Comparison of ENCODE assay signal across 29 cellular contexts in the genomic region with DNA sequence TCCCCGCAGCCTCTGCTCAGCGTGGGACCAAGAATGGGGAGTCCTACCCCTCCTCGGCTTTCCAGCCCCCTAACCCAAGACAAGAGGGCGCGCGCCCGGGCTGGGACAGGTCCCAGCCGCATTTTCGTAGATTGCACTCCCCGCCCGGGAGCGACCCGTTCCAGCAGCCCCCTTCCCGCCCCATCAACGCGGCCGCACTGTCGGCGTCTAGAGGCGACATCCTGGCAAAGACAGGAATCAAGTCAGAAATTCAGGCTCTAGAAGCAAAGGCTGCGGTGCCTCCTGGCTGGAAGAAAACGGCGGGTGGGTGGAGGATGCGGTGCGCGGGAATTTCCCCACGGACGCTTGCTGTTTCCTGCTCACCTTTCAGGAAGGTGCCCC. TPM values are rescaled to one million over a fixed set of nuclear protein-coding genes. Genes with fewer than 3 reads are reported as not detected.
A peak's percentile ranks its signal among the peaks of the same experiment; 100 is the strongest.
DNase-seq lines count a peak whose midpoint lies in the region; ATAC-seq and TF ChIP-seq lines count a peak whose summit lies in the region.
"Had no signal": no experiment of that assay in that cellular context is flagged by ENCODE, and none has a peak within 500 bp of the region (broad histone marks: within the 10 kb centered on the region; RNA-seq: fewer than 3 reads in every experiment).

No MANE protein-coding gene starts in this region.

- no peak overlapping the region for H4K5ac ChIP-seq in mesendoderm (ENCODE audit: low read length)

- no peak overlapping the region for H3K27ac ChIP-seq in CD8-positive, alpha-beta T cell (ENCODE audit: low read depth, low read length)
- H3K27ac ChIP-seq in GM23338 (ENCODE audit: low read depth), result no peak overlapping the region
- H3K27ac ChIP-seq in mesendoderm (ENCODE audit: low read depth, low read length), result no peak overlapping the region
- no peak overlapping the region for H3K27ac ChIP-seq in ovary
- H3K27ac ChIP-seq: foreskin keratinocyte had no signal

- no peaks in the 10 kb centered on the region for H3K4me1 ChIP-seq in CD8-positive, alpha-beta T cell (ENCODE audit: insufficient read depth, low read length)
- no peaks in the 10 kb centered on the region; the same call in 1 of the 2 replicates for H3K4me1 ChIP-seq in GM23338 (ENCODE audit: insufficient read depth)
- H3K4me1 ChIP-seq in mesendoderm (ENCODE audit: control insufficient read depth, low read depth, low read length), result no peaks in the 10 kb centered on the region
- no peaks in the 10 kb centered on the region for H3K4me1 ChIP-seq in ovary (ENCODE audit: insufficient read depth)
- H3K4me1 ChIP-seq: foreskin keratinocyte had no signal

- H3K23ac ChIP-seq in mesendoderm (ENCODE audit: low read length), result no peak overlapping the region

- H3K79me1 ChIP-seq in mesendoderm (ENCODE audit: low read length), result no peaks in the 10 kb centered on the region

- no peak overlapping the region for H3K4me3 ChIP-seq in CD8-positive, alpha-beta T cell (ENCODE audit: low read depth, low read length)
- peak overlapping the region; percentile 92 for H3K4me3 ChIP-seq in GM23338
- H3K4me3 ChIP-seq in mesendoderm (ENCODE audit: low read length), result peak overlapping the region; percentile 54
- no peak overlapping the region for H3K4me3 ChIP-seq in ovary

- H3K4me3 Mint-ChIP-seq in CD8-positive, alpha-beta T cell, result peak overlapping the region; percentile 50
- peak overlapping the region; percentile 89 for H3K4me3 Mint-ChIP-seq in GM23338
- peak overlapping the region; percentile 61 to 73 for H3K4me3 Mint-ChIP-seq in effector memory CD8-positive, alpha-beta T cell
- H3K4me3 Mint-ChIP-seq in activated CD4-positive, alpha-beta T cell treated with anti-CD3 and anti-CD28 coated beads for 36 hours, result no peak overlapping the region
- H3K4me3 Mint-ChIP-seq: dendritic cell treated with granulocyte-macrophage colony-stimulating factor and Interleukin-4, amounts not matched to agents 40 ng/mL and 50 ng/mL, for 4 days; natural killer cell treated with Interleukin-12 subunit alpha and Interleukin-12 subunit beta and Interleukin-15 and Interleukin-18, amount 100 ng/mL, for 72 hours had no signal

- no peak overlapping the region for H3K18ac ChIP-seq in mesendoderm (ENCODE audit: low read length)

- WGBS in mesendoderm (ENCODE audit: extremely low coverage, insufficient coverage, low lambda C conversion rate), result no CpG with 5 or more reads among the region's 28 CpGs
- 0 to 2% (median 0%) methylated on average over 27 to 28 of the region's 28 CpGs for WGBS in ovary, 3 donors

- H3K36me3 Mint-ChIP-seq in CD8-positive, alpha-beta T cell, result no peaks in the 10 kb centered on the region
- H3K36me3 Mint-ChIP-seq in GM23338 (ENCODE audit: low read depth), result peaks cover 13% of the 10 kb centered on the region
- no peaks in the 10 kb centered on the region for H3K36me3 Mint-ChIP-seq in effector memory CD8-positive, alpha-beta T cell (ENCODE audit: insufficient read depth)
- no peaks in the 10 kb centered on the region for H3K36me3 Mint-ChIP-seq in activated CD4-positive, alpha-beta T cell treated with anti-CD3 and anti-CD28 coated beads for 36 hours (ENCODE audit: low read depth)
- H3K36me3 Mint-ChIP-seq: natural killer cell treated with Interleukin-12 subunit alpha and Interleukin-12 subunit beta and Interleukin-15 and Interleukin-18, amount 100 ng/mL, for 72 hours had no signal

- no peak for ATAC-seq in CD8-positive, alpha-beta T cell
- ATAC-seq in GM23338, result peak; percentile 43
- ATAC-seq in effector memory CD8-positive, alpha-beta T cell (replicated peaks), result no peak
- no peak for ATAC-seq in GM21576 (IDR thresholded peaks at IDR 0.05; ENCODE audit: unreplicated experiment)
- no peak for ATAC-seq in activated CD4-positive, alpha-beta T cell treated with anti-CD3 and anti-CD28 coated beads for 36 hours
- ATAC-seq: HCT116, left colon, PC-3 had no signal

- H4K8ac ChIP-seq in mesendoderm (ENCODE audit: low read depth, low read length), result no peak overlapping the region

- peaks cover 4% of the 10 kb centered on the region for H3K9me3 Mint-ChIP-seq in CD8-positive, alpha-beta T cell
- H3K9me3 Mint-ChIP-seq in GM23338, result peaks cover 3% of the 10 kb centered on the region
- peaks cover 0 to 6% of the 10 kb centered on the region in 2 donors for H3K9me3 Mint-ChIP-seq in effector memory CD8-positive, alpha-beta T cell
- H3K9me3 Mint-ChIP-seq in activated CD4-positive, alpha-beta T cell treated with anti-CD3 and anti-CD28 coated beads for 36 hours (ENCODE audit: low read depth), result no peaks in the 10 kb centered on the region

- H3K4me2 ChIP-seq in GM23338 (peak overlapping the region; percentile 93), mesendoderm (ENCODE audit: low read length) (peak overlapping the region; percentile 71)

- no peak for TF ChIP-seq POLR2A in ovary (IDR thresholded peaks at IDR 0.05)

- no peaks in the 10 kb centered on the region for H3K36me3 ChIP-seq in CD8-positive, alpha-beta T cell (ENCODE audit: insufficient read depth, low read length)
- H3K36me3 ChIP-seq in GM23338 (ENCODE audit: insufficient read depth), result no peaks in the 10 kb centered on the region
- H3K36me3 ChIP-seq in mesendoderm (ENCODE audit: control insufficient read depth, insufficient read depth, low read length), result no peaks in the 10 kb centered on the region
- H3K36me3 ChIP-seq in ovary, result no peaks in the 10 kb centered on the region

- TF ChIP-seq EP300 in ovary (IDR thresholded peaks at IDR 0.05), result no peak

- H2AK5ac ChIP-seq in mesendoderm (ENCODE audit: low read length), result no peak overlapping the region

- CTCF ChIA-PET in CD8-positive, alpha-beta T cell (lab: Charles Lee), result no interaction called here
- CTCF ChIA-PET in activated CD4-positive, alpha-beta T cell treated with anti-CD3 and anti-CD28 coated beads for 36 hours (lab: Charles Lee), result interaction anchor here (0.8 kb wide), 1 partner anchor 133 kb away, joined by 3 read pairs; no protein-coding TSS in a partner anchor

- no peak overlapping the region for H3K4ac ChIP-seq in mesendoderm (ENCODE audit: low read depth, low read length)

- peaks cover 3% of the 10 kb centered on the region for H3K27me3 ChIP-seq in CD8-positive, alpha-beta T cell (ENCODE audit: insufficient read depth, low read length)
- peaks cover 43% of the 10 kb centered on the region for H3K27me3 ChIP-seq in GM23338 (ENCODE audit: insufficient read depth)
- H3K27me3 ChIP-seq in mesendoderm (ENCODE audit: insufficient read depth, low read length, poor library complexity), result peaks cover 10% of the 10 kb centered on the region
- no peaks in the 10 kb centered on the region for H3K27me3 ChIP-seq in ovary

- H3K9ac ChIP-seq in mesendoderm (ENCODE audit: low read length), result peak overlapping the region; percentile 41

- H2BK5ac ChIP-seq in mesendoderm (ENCODE audit: low read length), result no peak overlapping the region

- intact Hi-C loops in CD8-positive, alpha-beta T cell (cut with DNase I, micrococcal nuclease), result no loop called here
- intact Hi-C loops in ovary (cut with DNase I), result no loop called here
- intact Hi-C loops in activated CD4-positive, alpha-beta T cell treated with anti-CD3 and anti-CD28 coated beads for 36 hours (cut with DNase I, micrococcal nuclease), result no loop called here

- H3K27ac Mint-ChIP-seq in CD8-positive, alpha-beta T cell, result no peak overlapping the region
- H3K27ac Mint-ChIP-seq in GM23338, result no peak overlapping the region
- H3K27ac Mint-ChIP-seq in effector memory CD8-positive, alpha-beta T cell, result no peak overlapping the region
- no peak overlapping the region for H3K27ac Mint-ChIP-seq in activated CD4-positive, alpha-beta T cell treated with anti-CD3 and anti-CD28 coated beads for 36 hours
- H3K27ac Mint-ChIP-seq: dendritic cell treated with granulocyte-macrophage colony-stimulating factor and Interleukin-4, amounts not matched to agents 40 ng/mL and 50 ng/mL, for 4 days; natural killer cell treated with Interleukin-12 subunit alpha and Interleukin-12 subunit beta and Interleukin-15 and Interleukin-18, amount 100 ng/mL, for 72 hours had no signal

- H3F3A ChIP-seq in GM23338 (replicated peaks; ENCODE audit: low read depth), result no peaks in the 10 kb centered on the region

- H3K4me1 Mint-ChIP-seq in CD8-positive, alpha-beta T cell (ENCODE audit: low read depth), result peaks cover 2% of the 10 kb centered on the region
- peaks cover 10% of the 10 kb centered on the region for H3K4me1 Mint-ChIP-seq in GM23338
- H3K4me1 Mint-ChIP-seq in effector memory CD8-positive, alpha-beta T cell (ENCODE audit: low read depth in 2 of 2), result peaks cover 0 to 6% of the 10 kb centered on the region in 2 donors
- H3K4me1 Mint-ChIP-seq in activated CD4-positive, alpha-beta T cell treated with anti-CD3 and anti-CD28 coated beads for 36 hours, result peaks cover 4% of the 10 kb centered on the region

- peak overlapping the region; percentile 99 for H2AFZ ChIP-seq in GM23338

- H2BK15ac ChIP-seq in mesendoderm (replicated peaks; ENCODE audit: low read depth), result no peak overlapping the region

- H3K9me3 ChIP-seq in CD8-positive, alpha-beta T cell (ENCODE audit: low read length), result no peaks in the 10 kb centered on the region
- H3K9me3 ChIP-seq in ovary, result no peaks in the 10 kb centered on the region

- H3K79me2 ChIP-seq in GM23338 (replicated peaks; ENCODE audit: insufficient read depth) (no peaks in the 10 kb centered on the region), mesendoderm (ENCODE audit: control insufficient read depth, insufficient read depth, low read length) (no peaks in the 10 kb centered on the region)

- peaks cover 10% of the 10 kb centered on the region; the same call in 1 of the 2 replicates for H3K9me2 ChIP-seq in GM23338 (ENCODE audit: insufficient read depth)

- TF ChIP-seq CTCF in CD8-positive, alpha-beta T cell (IDR thresholded peaks at IDR 0.05), result no peak
- TF ChIP-seq CTCF in GM23338 (conservative IDR thresholded peaks at IDR 0.05; ENCODE audit: low read depth in 2 of 2) (no peak), ovary (IDR thresholded peaks at IDR 0.05) (no peak)

- H4K20me1 ChIP-seq in GM23338 (replicated peaks; ENCODE audit: insufficient read depth), result no peaks in the 10 kb centered on the region

- peaks cover 38% of the 10 kb centered on the region for H3K27me3 Mint-ChIP-seq in CD8-positive, alpha-beta T cell (ENCODE audit: low read depth)
- peaks cover 42% of the 10 kb centered on the region for H3K27me3 Mint-ChIP-seq in GM23338 (ENCODE audit: insufficient read depth, low read depth, poor library complexity)
- H3K27me3 Mint-ChIP-seq in effector memory CD8-positive, alpha-beta T cell, result peaks cover 50 to 71% of the 10 kb centered on the region in 2 donors
- peaks cover 45% of the 10 kb centered on the region for H3K27me3 Mint-ChIP-seq in activated CD4-positive, alpha-beta T cell treated with anti-CD3 and anti-CD28 coated beads for 36 hours

- POLR2A ChIA-PET in CD8-positive, alpha-beta T cell (lab: Charles Lee), result no interaction called here
- POLR2A ChIA-PET in activated CD4-positive, alpha-beta T cell treated with anti-CD3 and anti-CD28 coated beads for 36 hours (lab: Charles Lee), result no interaction called here

- H2BK120ac ChIP-seq in mesendoderm (ENCODE audit: low read depth, low read length), result no peak overlapping the region

- H3K56ac ChIP-seq in mesendoderm (ENCODE audit: low read length), result peak overlapping the region; percentile 75

- no peak for DNase-seq in CD8-positive, alpha-beta T cell
- peak; percentile 64 for DNase-seq in GM23338 (ENCODE audit: low spot score)
- no peak for DNase-seq in effector memory CD8-positive, alpha-beta T cell
- DNase-seq in mesendoderm, result no peak
- no peak for DNase-seq in ovary
- no peak for DNase-seq in NCI-H2227 treated with DMSO at 0.1 percent for 48 hours (lab: John Stamatoyannopoulos, UW)
- no peak for DNase-seq in activated CD4-positive, alpha-beta T cell treated with anti-CD3 and anti-CD28 coated beads for 36 hours
- DNase-seq: activated CD4-positive, alpha-beta T cell treated with anti-CD3 and anti-CD28 coated beads, Interleukin-2, amount 50 U/mL, for 4 hours; activated gamma-delta T cell; AML-193; hypothalamus; left colon; NCI-H1436; NCI-H2171 treated with DMSO at 0.1 percent for 48 hours; NCI-H774; PC-3; SIG-M5; small intestine; stimulated activated CD4-positive, alpha-beta T cell treated with anti-CD3 and anti-CD28 coated beads, Interleukin-4, amount 100 ng/mL, for 4 hours had no signal

RNA-seq across cellular contexts. Expression of gene PROKR2, which starts 1.0 kb away (rescaled TPM):
- total RNA-seq in CD8-positive, alpha-beta T cell, result not detected
- 2.1 and 5.9 TPM in 2 replicates for total RNA-seq in GM23338 (2014; rRNA removed; shearing (Covaris generic))
- polyA plus RNA-seq in GM23338 (2016; fragmentation: Nextera tagmentation; extraction: Ambion mirVana) (1.8 and 1.9 TPM in 2 replicates), ovary (not detected)
- 0.28 TPM for polyA plus RNA-seq in mesendoderm (2013, experiment 1 of 2)
- 0.35 TPM for polyA plus RNA-seq in mesendoderm (2013, experiment 2 of 2)
- not detected for total RNA-seq in ovary
- total RNA-seq in activated CD4-positive, alpha-beta T cell treated with anti-CD3 and anti-CD28 coated beads for 36 hours, result not detected
- total RNA-seq: Daoy; foreskin keratinocyte; left colon; MCF 10A; natural killer cell treated with Interleukin-12 subunit alpha and Interleukin-12 subunit beta and Interleukin-15 and Interleukin-18, amount 100 ng/mL, for 72 hours; PC-3; pulmonary artery endothelial cell; T-helper 1 cell treated with Interleukin-12 subunit alpha and Interleukin-12 subunit beta and Interleukin-4 antibody, amounts not matched to agents 30 ng/mL and 1 ng/mL, for 36 hours; urinary bladder had no signal
- polyA plus RNA-seq: foreskin keratinocyte, small intestine, urinary bladder had no signal

Comparison
In these comparisons a context has a peak if more than half of its experiments do, and no peak if none do; other contexts are left out.
1. H3K4me3 ChIP-seq: peak in GM23338 (single experiment) and mesendoderm (single experiment); none in CD8-positive, alpha-beta T cell (single experiment) and ovary (single experiment).